24 cellular contexts compared by ENCODE assay signal in the genomic region with DNA sequence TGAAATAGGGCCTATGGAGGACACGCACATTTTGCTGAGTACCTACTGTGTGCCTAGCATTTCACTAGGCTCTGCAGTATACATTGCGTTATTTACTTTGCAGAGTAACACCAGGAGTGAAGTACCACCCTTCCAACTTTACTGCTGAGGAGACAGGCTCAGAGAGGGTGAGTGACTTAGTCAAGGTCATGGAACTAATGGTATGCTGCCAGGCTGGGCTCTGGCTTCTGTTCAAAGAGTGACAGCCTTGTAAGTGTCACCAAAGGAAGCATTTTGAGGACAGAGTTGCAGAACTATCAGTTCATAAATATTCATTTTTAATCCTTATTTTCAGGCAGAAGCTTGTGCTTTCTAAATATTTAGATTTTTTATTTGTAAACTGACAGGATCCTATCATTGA.
DNase-seq lines count a peak whose midpoint lies in the region; FAIRE-seq and TF ChIP-seq lines count a peak whose summit lies in the region.
"Had no signal": no experiment of that assay in that cellular context is flagged by ENCODE, and none has a peak within 500 bp of the region (broad histone marks: within the 10 kb centered on the region; RNA-seq: fewer than 3 reads in every experiment).

No MANE protein-coding gene starts in this region.

- H3K27me3 ChIP-seq in adrenal gland (no peaks in the 10 kb centered on the region), testis (no peaks in the 10 kb centered on the region)

- H3K4me3 ChIP-seq in adrenal gland (no peak overlapping the region), testis (no peak overlapping the region)
- H3K4me3 ChIP-seq: BLaER1 treated with 17β-estradiol and CSF1 and Interleukin-3, amounts not matched to agents 10 nM and 100 nM; GM12878 had no signal

- no peaks in the 10 kb centered on the region for H3K4me1 ChIP-seq in adrenal gland (replicated peaks in 1 of 2)
- H3K4me1 ChIP-seq in testis = no peaks in the 10 kb centered on the region

- TF ChIP-seq POLR2A in adrenal gland (IDR thresholded peaks at IDR 0.05) (no peak), testis (IDR thresholded peaks at IDR 0.05) (no peak)

- DNase-seq in HTR-8/SVneo (ENCODE audit: insufficient read length, low spot score) = no peak
- DNase-seq in adrenal gland = peak; percentile 19 to 77 (median 50)
- peak; percentile 59 for DNase-seq in testis
- no peak for DNase-seq in COLO668 (lab: John Stamatoyannopoulos, UW; ENCODE audit: unreplicated experiment)
- no peak for DNase-seq in AG20443 (ENCODE audit: low spot score)
- DNase-seq: 8988T; ACHN; AML-193; CD4-positive, alpha-beta T cell; CD8-positive, alpha-beta T cell; COR-L47; DMS 273 treated with DMSO at 0.1 percent for 48 hours; DMS153; DMS53; DMS79; DND-41; EL; GDM1 had no signal

- H3K36me3 ChIP-seq in adrenal gland (replicated peaks in 1 of 2) (no peaks in the 10 kb centered on the region), testis (ENCODE audit: low read depth, missing control alignments) (no peaks in the 10 kb centered on the region)
- H3K36me3 ChIP-seq: BLaER1 treated with 17β-estradiol and CSF1 and Interleukin-3, amounts not matched to agents 10 nM and 100 nM had no signal

- intact Hi-C loops in adrenal gland (cut with DNase I) = no loop called here
- intact Hi-C loops in testis (cut with DNase I; ENCODE audit: low total_unique reads) = no loop called here

- H3K27ac ChIP-seq in adrenal gland = no peak overlapping the region
- H3K27ac ChIP-seq in testis = no peak overlapping the region
- H3K27ac ChIP-seq: BLaER1 treated with 17β-estradiol and CSF1 and Interleukin-3, amounts not matched to agents 10 nM and 100 nM; C4-2B had no signal

- WGBS in adrenal gland, 4 donors = 33 to 63% (median 47%) methylated on average over 2 of the region's 2 CpGs
- 61 to 89% methylated on average over 2 of the region's 2 CpGs for WGBS in testis, 2 donors

- peak; percentile 26 for FAIRE-seq in HTR-8/SVneo (lab: Jason Lieb, UNC)
- FAIRE-seq: A204.1, GM12878, GM12892, GM18507 had no signal

- TF ChIP-seq CTCF in adrenal gland (IDR thresholded peaks at IDR 0.05) (no peak), testis (IDR thresholded peaks at IDR 0.05) (no peak)

- no peaks in the 10 kb centered on the region for H3K9me3 ChIP-seq in adrenal gland (replicated peaks in 1 of 3)
- H3K9me3 ChIP-seq in testis = no peaks in the 10 kb centered on the region
- H3K9me3 ChIP-seq: BLaER1 treated with 17β-estradiol and CSF1 and Interleukin-3, amounts not matched to agents 10 nM and 100 nM had no signal

Comparison
In these comparisons a context has a peak if more than half of its experiments do, and no peak if none do; other contexts are left out.
1. DNase-seq: peak in adrenal gland (7 of 7) and testis (single experiment); none in HTR-8/SVneo (single experiment), COLO668 (single experiment) and AG20443 (single experiment).